16 cellular contexts compared by ENCODE assay signal in the genomic region with DNA sequence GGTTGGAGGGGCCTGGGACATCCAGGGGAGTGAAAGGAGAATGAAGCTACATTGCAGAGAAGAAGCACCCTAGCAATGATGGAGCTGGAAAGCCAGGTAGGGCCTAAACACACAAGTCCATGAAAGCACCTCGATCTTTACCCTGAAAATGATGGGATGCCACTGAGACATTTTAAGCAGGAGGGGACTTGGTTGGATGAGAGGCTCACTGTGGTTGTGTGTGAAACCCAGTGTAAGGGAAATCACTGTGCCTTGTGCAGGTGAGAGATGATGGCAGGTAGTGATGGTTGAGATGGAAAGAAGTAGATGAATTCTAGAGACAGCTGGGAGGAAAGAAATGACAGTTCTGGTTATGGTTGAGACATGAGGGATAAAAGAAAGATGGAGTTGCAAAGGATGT.
DNase-seq lines count a peak whose midpoint lies in the region; ATAC-seq and TF ChIP-seq lines count a peak whose summit lies in the region.
"Had no signal": no experiment of that assay in that cellular context is flagged by ENCODE, and none has a peak within 500 bp of the region (broad histone marks: within the 10 kb centered on the region; RNA-seq: fewer than 3 reads in every experiment).

No MANE protein-coding gene starts in this region.

- no peaks in the 10 kb centered on the region for H3K27me3 ChIP-seq in endodermal cell (ENCODE audit: control insufficient read depth, insufficient read depth, low read length, poor library complexity, severe bottlenecking)

- H3K9ac ChIP-seq in endodermal cell (ENCODE audit: extremely low read depth, low read length, poor library complexity, severe bottlenecking): no peak overlapping the region

- H3K27ac ChIP-seq in HEK293 (ENCODE audit: extremely low read depth, low read depth, low read length) (no peak overlapping the region), endodermal cell (ENCODE audit: low read depth, low read length) (no peak overlapping the region)
- H3K27ac ChIP-seq: A549 had no signal

- H3K36me3 Mint-ChIP-seq in T-helper 17 cell (ENCODE audit: low read depth) (peaks cover 31% of the 10 kb centered on the region), endodermal cell (ENCODE audit: low read depth) (no peaks in the 10 kb centered on the region)
- H3K36me3 Mint-ChIP-seq in stimulated activated naive B cell treated with anti-CD40 and anti-IgM and Interleukin-4, amounts not matched to agents 10 μg/mL and 1 μg/mL and 100 μg/mL, for 72 hours: peaks cover 44 to 78% of the 10 kb centered on the region in 2 donors

- H3K4me3 Mint-ChIP-seq in T-helper 17 cell (no peak overlapping the region), endodermal cell (no peak overlapping the region)
- H3K4me3 Mint-ChIP-seq in stimulated activated naive B cell treated with anti-CD40 and anti-IgM and Interleukin-4, amounts not matched to agents 10 μg/mL and 1 μg/mL and 100 μg/mL, for 72 hours: no peak overlapping the region
- H3K4me3 Mint-ChIP-seq: CD14-positive monocyte; CD8-positive, alpha-beta T cell had no signal

- H3K4me3 ChIP-seq in HEK293 (ENCODE audit: low read depth, low read length): no peak overlapping the region
- no peak overlapping the region for H3K4me3 ChIP-seq in endodermal cell (ENCODE audit: low read length)
- H3K4me3 ChIP-seq: A549 had no signal

- TF ChIP-seq CTCF in HEK293 (tag by site-specific recombination; IDR thresholded peaks at IDR 0.05) (no peak), endodermal cell (conservative IDR thresholded peaks at IDR 0.05) (no peak)

- H3K9me3 ChIP-seq in HEK293 (ENCODE audit: control insufficient read depth, insufficient read depth, low read depth, low read length) (no peaks in the 10 kb centered on the region), T-helper 17 cell (ENCODE audit: control insufficient read depth, low read length, poor library complexity, severe bottlenecking) (no peaks in the 10 kb centered on the region), endodermal cell (ENCODE audit: control insufficient read depth, low read length) (no peaks in the 10 kb centered on the region)
- H3K9me3 ChIP-seq: A549 had no signal

- 93 to 100% methylated on average over 1 of the region's 1 CpG for WGBS in endodermal cell (ENCODE audit: insufficient coverage in 1 of 2, insufficient read length in 1 of 2), 2 experiments

- peaks cover 15% of the 10 kb centered on the region for H3K4me1 Mint-ChIP-seq in T-helper 17 cell
- H3K4me1 Mint-ChIP-seq in endodermal cell: peaks cover 12% of the 10 kb centered on the region
- peaks cover 0 to 6% of the 10 kb centered on the region in 2 donors for H3K4me1 Mint-ChIP-seq in stimulated activated naive B cell treated with anti-CD40 and anti-IgM and Interleukin-4, amounts not matched to agents 10 μg/mL and 1 μg/mL and 100 μg/mL, for 72 hours
- H3K4me1 Mint-ChIP-seq: CD14-positive monocyte had no signal

- H3K36me3 ChIP-seq in HEK293 (ENCODE audit: control insufficient read depth in 2 of 2, insufficient read depth in 1 of 2, low read length in 2 of 2) (no peaks in the 10 kb centered on the region), endodermal cell (ENCODE audit: control insufficient read depth, insufficient read depth, low read length) (no peaks in the 10 kb centered on the region)

- H3K4me1 ChIP-seq in HEK293 (ENCODE audit: control insufficient read depth, insufficient read depth, low read length) (no peaks in the 10 kb centered on the region), endodermal cell (ENCODE audit: control insufficient read depth, insufficient read depth, low read length) (no peaks in the 10 kb centered on the region)
- H3K4me1 ChIP-seq: A549 had no signal

- CTCF ChIA-PET in HEK293 (lab: Yijun Ruan, JAX): no interaction called here

- ATAC-seq in T-helper 17 cell: no peak
- ATAC-seq in stimulated activated naive B cell treated with anti-CD40 and anti-IgM and Interleukin-4, amounts not matched to agents 10 μg/mL and 1 μg/mL and 100 μg/mL, for 72 hours (replicated peaks): no peak
- ATAC-seq: A549; CD8-positive, alpha-beta T cell had no signal

- POLR2A ChIA-PET in HEK293 (lab: Yijun Ruan, JAX): no interaction called here

- no peak for DNase-seq in T-helper 17 cell
- DNase-seq in endodermal cell: peak; percentile 17
- DNase-seq in stimulated activated naive B cell treated with anti-CD40 and anti-IgM and Interleukin-4, amounts not matched to agents 10 μg/mL and 1 μg/mL and 100 μg/mL, for 72 hours: no peak
- DNase-seq in HK-2 (ENCODE audit: unreplicated experiment): no peak
- DNase-seq in cerebellum (ENCODE audit: low spot score): no peak
- DNase-seq: COR-L47, DMS153, DND-41, GDM1, GOT3, HCEC 1CT, IMR-90 had no signal

- no peaks in the 10 kb centered on the region for H3K9me3 Mint-ChIP-seq in endodermal cell
- H3K9me3 Mint-ChIP-seq in stimulated activated naive B cell treated with anti-CD40 and anti-IgM and Interleukin-4, amounts not matched to agents 10 μg/mL and 1 μg/mL and 100 μg/mL, for 72 hours: peaks cover 0 to 3% of the 10 kb centered on the region in 2 donors
- H3K9me3 Mint-ChIP-seq: CD14-positive monocyte; CD8-positive, alpha-beta T cell had no signal

- H3K27me3 Mint-ChIP-seq in T-helper 17 cell (no peaks in the 10 kb centered on the region), endodermal cell (ENCODE audit: insufficient read depth) (no peaks in the 10 kb centered on the region)
- no peaks in the 10 kb centered on the region for H3K27me3 Mint-ChIP-seq in stimulated activated naive B cell treated with anti-CD40 and anti-IgM and Interleukin-4, amounts not matched to agents 10 μg/mL and 1 μg/mL and 100 μg/mL, for 72 hours

- H3K27ac Mint-ChIP-seq in T-helper 17 cell (peak overlapping the region; percentile 17), endodermal cell (no peak overlapping the region)
- H3K27ac Mint-ChIP-seq in stimulated activated naive B cell treated with anti-CD40 and anti-IgM and Interleukin-4, amounts not matched to agents 10 μg/mL and 1 μg/mL and 100 μg/mL, for 72 hours: peak overlapping the region; percentile 52
- H3K27ac Mint-ChIP-seq: CD8-positive, alpha-beta T cell had no signal

TF ChIP-seq in HEK293, 187 proteins besides CTCF, POLR2A, EP300 and RAD21:
- TF ChIP-seq ZNF623 (tag by site-specific recombination; IDR thresholded peaks at IDR 0.05) (peak; percentile 83; the same call in 1 of the 2 replicates), MEIS1 (CRISPR knock-in tag; IDR thresholded peaks at IDR 0.05; ENCODE audit: borderline replicate concordance) (no peak)
- TF ChIP-seq, protein P1, sequence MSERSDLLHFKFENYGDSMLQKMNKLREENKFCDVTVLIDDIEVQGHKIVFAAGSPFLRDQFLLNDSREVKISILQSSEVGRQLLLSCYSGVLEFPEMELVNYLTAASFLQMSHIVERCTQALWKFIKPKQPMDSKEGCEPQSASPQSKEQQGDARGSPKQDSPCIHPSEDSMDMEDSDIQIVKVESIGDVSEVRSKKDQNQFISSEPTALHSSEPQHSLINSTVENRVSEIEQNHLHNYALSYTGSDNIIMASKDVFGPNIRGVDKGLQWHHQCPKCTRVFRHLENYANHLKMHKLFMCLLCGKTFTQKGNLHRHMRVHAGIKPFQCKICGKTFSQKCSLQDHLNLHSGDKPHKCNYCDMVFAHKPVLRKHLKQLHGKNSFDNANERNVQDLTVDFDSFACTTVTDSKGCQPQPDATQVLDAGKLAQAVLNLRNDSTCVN (tag by site-specific recombination; optimal IDR thresholded peaks at IDR 0.05): no peak
